In the genomic region with DNA sequence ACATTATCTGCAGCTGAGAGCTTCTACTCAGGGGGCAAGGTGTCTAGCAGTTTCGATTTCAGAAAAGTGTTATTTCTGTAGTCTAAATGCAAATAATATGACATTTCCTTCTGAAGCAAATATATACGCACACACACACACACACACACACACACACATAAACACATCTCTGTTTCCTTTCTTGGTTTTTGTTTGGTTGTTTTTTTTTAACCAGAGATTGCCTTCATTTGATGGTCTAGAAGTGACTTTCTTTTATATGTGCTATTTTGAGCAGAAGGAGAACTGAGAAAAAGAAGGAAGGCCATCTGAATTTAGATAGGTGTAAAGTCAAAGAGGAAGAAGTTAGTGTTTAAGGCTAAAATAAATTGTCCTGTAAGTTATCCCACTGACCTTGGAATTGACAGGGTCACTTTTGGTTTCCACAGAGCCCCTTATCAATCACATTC, we compare ENCODE assay signal across 13 cellular contexts.
DNase-seq lines count a peak whose midpoint lies in the region; ATAC-seq and TF ChIP-seq lines count a peak whose summit lies in the region.
"Had no signal": no experiment of that assay in that cellular context is flagged by ENCODE, and none has a peak within 500 bp of the region (broad histone marks: within the 10 kb centered on the region; RNA-seq: fewer than 3 reads in every experiment).

No MANE protein-coding gene starts in this region.

- no peaks in the 10 kb centered on the region for H3K4me1 ChIP-seq in transverse colon
- H3K4me1 ChIP-seq: left lung, parathyroid adenoma had no signal

- peak; percentile 80 for ATAC-seq in GM18909 (IDR thresholded peaks at IDR 0.05; ENCODE audit: poor library complexity, unreplicated experiment)
- ATAC-seq in HG02571 (IDR thresholded peaks at IDR 0.05; ENCODE audit: unreplicated experiment), result peak; percentile 83
- peak; percentile 87 for ATAC-seq in HG03432 (IDR thresholded peaks at IDR 0.05; ENCODE audit: unreplicated experiment)
- peak; percentile 79 to 81 for ATAC-seq in naive B cell (ENCODE audit: low read depth in 2 of 2)
- ATAC-seq in activated CD8-positive, alpha-beta T cell treated with anti-CD3 and anti-CD28 coated beads, Interleukin-2, amount 10 ng/mL, durations not matched to agents 7 days and 5 days, result no peak
- ATAC-seq: left lung had no signal

- H3K27ac ChIP-seq in transverse colon, result no peak overlapping the region
- H3K27ac ChIP-seq: left lung, parathyroid adenoma, SK-N-MC had no signal

- H3K4me3 Mint-ChIP-seq in naive B cell, result peak overlapping the region; percentile 0 to 65 (median 20)
- H3K4me3 Mint-ChIP-seq in activated CD8-positive, alpha-beta T cell treated with anti-CD3 and anti-CD28 coated beads, Interleukin-2, amount 10 ng/mL, durations not matched to agents 7 days and 5 days, result no peak overlapping the region
- H3K4me3 Mint-ChIP-seq: brain had no signal

- no peaks in the 10 kb centered on the region for H3K9me3 ChIP-seq in transverse colon
- H3K9me3 ChIP-seq: left lung had no signal

- H3K36me3 ChIP-seq in transverse colon, result no peaks in the 10 kb centered on the region

- H3K9me3 Mint-ChIP-seq in naive B cell, result no peaks in the 10 kb centered on the region
- H3K9me3 Mint-ChIP-seq in activated CD8-positive, alpha-beta T cell treated with anti-CD3 and anti-CD28 coated beads, Interleukin-2, amount 10 ng/mL, durations not matched to agents 7 days and 5 days (ENCODE audit: insufficient read depth), result no peaks in the 10 kb centered on the region
- H3K9me3 Mint-ChIP-seq: brain had no signal

- no peak for TF ChIP-seq CTCF in transverse colon (IDR thresholded peaks at IDR 0.05)

- TF ChIP-seq EP300 in transverse colon (IDR thresholded peaks at IDR 0.05; ENCODE audit: low read depth), result no peak

- no peak for TF ChIP-seq POLR2A in transverse colon (IDR thresholded peaks at IDR 0.05)

- in situ Hi-C loops in transverse colon (cut with MboI; ENCODE audit: low pct_ligation_motif_present in 1 of 4, low pct_unique_long_range_greater_than_20kb in 1 of 4, low sequenced_read_pairs in 3 of 4), result no loop called here

- H3K4me1 Mint-ChIP-seq in naive B cell, result peaks cover 15 to 42% (median 42%) of the 10 kb centered on the region in 3 donors
- no peaks in the 10 kb centered on the region for H3K4me1 Mint-ChIP-seq in activated CD8-positive, alpha-beta T cell treated with anti-CD3 and anti-CD28 coated beads, Interleukin-2, amount 10 ng/mL, durations not matched to agents 7 days and 5 days (ENCODE audit: low read depth)

- CTCF ChIA-PET in activated CD8-positive, alpha-beta T cell treated with anti-CD3 and anti-CD28 coated beads, Interleukin-2, amount 10 ng/mL, durations not matched to agents 7 days and 5 days (lab: Charles Lee), result no interaction called here

- no peak overlapping the region for H3K4me3 ChIP-seq in transverse colon
- H3K4me3 ChIP-seq: left lung, SK-N-MC had no signal

- intact Hi-C loops in transverse colon (cut with DNase I; ENCODE audit: low total_unique reads), result no loop called here

- H3K36me3 Mint-ChIP-seq in naive B cell, result no peaks in the 10 kb centered on the region
- H3K36me3 Mint-ChIP-seq in activated CD8-positive, alpha-beta T cell treated with anti-CD3 and anti-CD28 coated beads, Interleukin-2, amount 10 ng/mL, durations not matched to agents 7 days and 5 days (ENCODE audit: low read depth), result no peaks in the 10 kb centered on the region

- DNase-seq in naive B cell (peak; percentile 19), transverse colon (no peak), NCI-H82 treated with DMSO at 0.1 percent for 48 hours (lab: John Stamatoyannopoulos, UW; ENCODE audit: unreplicated experiment) (no peak)
- DNase-seq in activated CD8-positive, alpha-beta T cell treated with anti-CD3 and anti-CD28 coated beads, Interleukin-2, amount 10 ng/mL, durations not matched to agents 7 days and 5 days, result no peak
- DNase-seq: DND-41, left lung, NCI-H2029 treated with DMSO at 0.1 percent for 48 hours had no signal

- no peaks in the 10 kb centered on the region for H3K27me3 Mint-ChIP-seq in naive B cell
- H3K27me3 Mint-ChIP-seq in activated CD8-positive, alpha-beta T cell treated with anti-CD3 and anti-CD28 coated beads, Interleukin-2, amount 10 ng/mL, durations not matched to agents 7 days and 5 days (ENCODE audit: low read depth), result peaks cover 4% of the 10 kb centered on the region
- H3K27me3 Mint-ChIP-seq: brain had no signal

- WGBS in transverse colon (ENCODE audit: low coverage in 1 of 2), 2 donors, result 33 to 67% methylated on average over 2 of the region's 2 CpGs

- POLR2A ChIA-PET in activated CD8-positive, alpha-beta T cell treated with anti-CD3 and anti-CD28 coated beads, Interleukin-2, amount 10 ng/mL, durations not matched to agents 7 days and 5 days (lab: Charles Lee), result no interaction called here

- H3K27me3 ChIP-seq in transverse colon, result no peaks in the 10 kb centered on the region
- H3K27me3 ChIP-seq: left lung had no signal

- H3K27ac Mint-ChIP-seq in naive B cell, result peak overlapping the region; percentile 1 to 86 (median 24)
- H3K27ac Mint-ChIP-seq in activated CD8-positive, alpha-beta T cell treated with anti-CD3 and anti-CD28 coated beads, Interleukin-2, amount 10 ng/mL, durations not matched to agents 7 days and 5 days, result no peak overlapping the region
